In the genomic region with DNA sequence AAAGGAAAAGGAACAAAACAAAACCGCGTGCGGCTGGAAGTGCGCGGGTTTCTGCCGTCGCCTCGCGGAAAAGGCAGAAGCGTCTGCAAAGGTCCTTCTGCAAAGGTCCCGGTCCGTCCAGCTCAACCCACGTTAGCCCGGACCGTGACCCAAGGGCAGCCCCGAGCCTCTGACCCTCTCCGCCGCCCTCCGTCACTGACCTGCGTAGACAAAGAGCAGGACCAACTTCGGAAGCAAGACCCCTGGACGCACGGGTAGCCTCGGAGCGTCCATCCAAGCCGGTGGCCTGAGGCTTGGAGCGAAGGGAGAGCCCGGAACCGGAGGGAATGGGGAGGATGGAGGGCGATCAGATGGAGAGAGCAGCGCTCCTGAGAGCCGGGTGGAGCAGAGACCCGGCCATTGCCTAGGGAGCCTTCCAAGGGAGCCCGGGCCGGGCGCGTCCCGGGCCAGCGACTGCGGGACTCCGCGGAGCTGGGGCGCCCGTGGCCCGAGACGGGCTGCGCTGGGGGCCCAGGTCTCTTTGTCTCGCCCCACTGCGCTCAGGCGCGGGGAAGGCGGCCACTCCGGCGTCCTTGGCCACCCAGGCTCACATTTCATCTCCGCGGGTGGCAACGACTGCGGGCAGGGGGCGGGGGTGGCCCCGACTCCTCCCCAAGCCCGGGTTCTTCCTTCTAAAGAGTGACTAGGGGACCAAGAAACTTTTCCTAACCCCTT, we compare ENCODE assay signal across 9 cellular contexts. TPM values are rescaled to one million over a fixed set of nuclear protein-coding genes. Genes with fewer than 3 reads are reported as not detected.
A peak's percentile ranks its signal among the peaks of the same experiment; 100 is the strongest.
DNase-seq lines count a peak whose midpoint lies in the region; ATAC-seq and TF ChIP-seq lines count a peak whose summit lies in the region.
"Had no signal": no experiment of that assay in that cellular context is flagged by ENCODE, and none has a peak within 500 bp of the region (broad histone marks: within the 10 kb centered on the region; RNA-seq: fewer than 3 reads in every experiment).

A gene (minus strand): TSS at position 619 of the 714 bp plus-strand sequence. CDS start 346 bp downstream, at position 273.

- no peak for ATAC-seq in HG02571 (IDR thresholded peaks at IDR 0.05; ENCODE audit: unreplicated experiment)

- H3K9me3 Mint-ChIP-seq in glutamatergic neuron (ENCODE audit: unreplicated experiment) = peaks cover 20% of the 10 kb centered on the region
- peaks cover 10% of the 10 kb centered on the region for H3K9me3 Mint-ChIP-seq in neural crest cell

- H3K4me1 ChIP-seq in SJCRH30 = no peaks in the 10 kb centered on the region

- no peaks in the 10 kb centered on the region for H3K27me3 ChIP-seq in SJCRH30

- H3K4me1 Mint-ChIP-seq in glutamatergic neuron (ENCODE audit: low read depth, unreplicated experiment) (peaks cover 21% of the 10 kb centered on the region), neural crest cell (peaks cover 29% of the 10 kb centered on the region)

- H3K27ac Mint-ChIP-seq in glutamatergic neuron (ENCODE audit: unreplicated experiment) (peak within 1 kb of the TSS; percentile 95), neural crest cell (ENCODE audit: unreplicated experiment) (peak within 1 kb of the TSS; percentile 99)

- in situ Hi-C loops in ACHN (cut with HindIII; ENCODE audit: low pct_ligation_motif_present, low pct_unique_long_range_greater_than_20kb, low sequenced_read_pairs) = no loop called here

- peaks cover 15% of the 10 kb centered on the region for H3K27me3 Mint-ChIP-seq in glutamatergic neuron (ENCODE audit: unreplicated experiment)
- H3K27me3 Mint-ChIP-seq in neural crest cell (ENCODE audit: low read depth) = no peaks in the 10 kb centered on the region

- peak within 1 kb of the TSS; percentile 83 for H3K4me3 ChIP-seq in SJCRH30

- 0 out of 2 replicates have a peak, but pooled peaks cover 6% of the 10 kb centered on the region for H3K36me3 ChIP-seq in SJCRH30

- peak within 1 kb of the TSS; percentile 84 for H3K27ac ChIP-seq in SJCRH30

- H3K9me3 ChIP-seq in SJCRH30 (replicated peaks) = peaks cover 8% of the 10 kb centered on the region

- H3K36me3 Mint-ChIP-seq in glutamatergic neuron (ENCODE audit: unreplicated experiment) (peaks cover 21% of the 10 kb centered on the region), neural crest cell (ENCODE audit: low read depth) (peaks cover 27% of the 10 kb centered on the region)

- DNase-seq in AG08395 (ENCODE audit: low spot score) (peak; percentile 13), SJCRH30 (peak; percentile 89 to 91), glutamatergic neuron (peak; percentile 70), neural crest cell (ENCODE audit: low read depth, low spot score) (peak; percentile 60), NCI-H2107 (lab: John Stamatoyannopoulos, UW) (no peak), SW 1271 (lab: John Stamatoyannopoulos, UW) (no peak), ACHN (no peak)
- DNase-seq: effector CD8-positive, alpha-beta T cell had no signal

- H3K4me3 Mint-ChIP-seq in glutamatergic neuron (ENCODE audit: unreplicated experiment) (peak within 1 kb of the TSS; percentile 100), neural crest cell (peak within 1 kb of the TSS; percentile 90)

- TF ChIP-seq CTCF in glutamatergic neuron (IDR thresholded peaks at IDR 0.05; ENCODE audit: partially characterized antibody, unreplicated experiment) = peak; percentile 16
- TF ChIP-seq CTCF in neural crest cell (conservative IDR thresholded peaks at IDR 0.05) = no peak

RNA-seq across cellular contexts. Expression of the gene that starts here (rescaled TPM):
- total RNA-seq in SJCRH30 (2014; rRNA removed; shearing (Covaris generic)) = 48.5 and 49.2 TPM in 2 replicates
- total RNA-seq in glutamatergic neuron (ENCODE audit: unreplicated experiment) = 40.7 TPM
- 18.2 and 20.1 TPM in 2 replicates for total RNA-seq in neural crest cell

Comparison
In these comparisons a context has a peak if more than half of its experiments do, and no peak if none do; other contexts are left out.
1. DNase-seq: peak in AG08395 (single experiment), SJCRH30 (2 of 2), glutamatergic neuron (single experiment) and neural crest cell (single experiment); none in NCI-H2107 (single experiment), SW 1271 (0 of 2) and ACHN (single experiment).